Comparison of ENCODE assay signal across 26 cellular contexts in genomic region chr5:99029172-99029571, GRCh38.
"Had no signal": no experiment of that assay in that cellular context is flagged by ENCODE, and none has a peak within 500 bp of the region (broad histone marks: within the 10 kb centered on the region; RNA-seq: fewer than 3 reads in every experiment).

No MANE protein-coding gene starts in this region.

- H3K36me3 ChIP-seq: esophagus squamous epithelium, heart right ventricle, lower lobe of right lung, neural progenitor cell, right lobe of liver, stomach, tibial artery had no signal

- ATAC-seq: effector memory CD8-positive, alpha-beta T cell; heart right ventricle; left ventricle myocardium superior; lower lobe of right lung; right lobe of liver had no signal

- H3K9me3 Mint-ChIP-seq: immature natural killer cell, nephron, neural progenitor cell, type B pancreatic cell had no signal

- H3K79me2 ChIP-seq: parathyroid adenoma had no signal

- DNase-seq: cortex of kidney; effector memory CD8-positive, alpha-beta T cell; erythroblast; esophagus squamous epithelium; glutamatergic neuron; heart right ventricle; hippocampal formation; immature natural killer cell; islet precursor cell; kidney glomerular epithelial cell; left ventricle myocardium superior; lower lobe of right lung; right lobe of liver; small intestine; stimulated activated CD4-positive, alpha-beta T cell treated with anti-CD3 and anti-CD28 coated beads, Interleukin-15, amount 100 ng/mL, for 24 hours; stimulated activated CD4-positive, alpha-beta T cell treated with anti-CD3 and anti-CD28 coated beads, Interleukin-2, amount 100 ng/mL, for 48 hours; stimulated activated naive CD4-positive, alpha-beta T cell treated with Interleukin-2 at 50 U/mL for 16 hours; stomach; testis; tibial artery had no signal

- H3K27me3 ChIP-seq: esophagus squamous epithelium, heart right ventricle, neural progenitor cell, right lobe of liver, stomach, testis, tibial artery had no signal

- H3K27me3 Mint-ChIP-seq: effector memory CD8-positive, alpha-beta T cell; progenitor cell of endocrine pancreas; type B pancreatic cell had no signal

- H3K27ac ChIP-seq: esophagus squamous epithelium, heart right ventricle, lower lobe of right lung, neural progenitor cell, parathyroid adenoma, right lobe of liver, stomach, testis, tibial artery had no signal

- H3K36me3 Mint-ChIP-seq: neural progenitor cell, type B pancreatic cell had no signal

- H3K9me3 ChIP-seq: esophagus squamous epithelium, heart right ventricle, lower lobe of right lung, right lobe of liver, stomach, testis, tibial artery had no signal

- H3K9ac ChIP-seq: neural progenitor cell, parathyroid adenoma had no signal

- H3K27ac Mint-ChIP-seq: effector memory CD8-positive, alpha-beta T cell; nephron; neural progenitor cell; progenitor cell of endocrine pancreas; type B pancreatic cell had no signal

- H2AFZ ChIP-seq: neural progenitor cell, parathyroid adenoma had no signal

- H3K4me3 Mint-ChIP-seq: nephron, neural progenitor cell, type B pancreatic cell had no signal

- H3K4me1 ChIP-seq: parathyroid adenoma, testis had no signal

- H3K4me3 ChIP-seq: esophagus squamous epithelium, heart right ventricle, lower lobe of right lung, neural progenitor cell, right lobe of liver, stomach, testis, tibial artery had no signal

- FAIRE-seq: endometrium, small intestine had no signal

- H3K4me2 ChIP-seq: neural progenitor cell had no signal
